In genomic region chr4:177323416-177323815, GRCh38 we compare ENCODE assay signal across 18 cellular contexts. TPM values are rescaled to one million over a fixed set of nuclear protein-coding genes. Genes with fewer than 3 reads are reported as not detected.
DNase-seq lines count a peak whose midpoint lies in the region; ATAC-seq and TF ChIP-seq lines count a peak whose summit lies in the region.
"Had no signal": no experiment of that assay in that cellular context is flagged by ENCODE, and none has a peak within 500 bp of the region (broad histone marks: within the 10 kb centered on the region; RNA-seq: fewer than 3 reads in every experiment).

No MANE protein-coding gene starts in this region.

- peaks cover 43% of the 10 kb centered on the region for H3K4me1 ChIP-seq in CD4-positive, CD25-positive, alpha-beta regulatory T cell (ENCODE audit: control insufficient read depth, insufficient read depth, low read length, poor library complexity, severe bottlenecking)
- peaks cover 77% of the 10 kb centered on the region for H3K4me1 ChIP-seq in DND-41 (ENCODE audit: insufficient read depth, low read length)
- peaks cover 2% of the 10 kb centered on the region for H3K4me1 ChIP-seq in fibroblast of lung (ENCODE audit: control insufficient read depth, extremely low read depth, insufficient read depth, low read length)
- H3K4me1 ChIP-seq: BLaER1 had no signal

- TF ChIP-seq CTCF in DND-41 (IDR thresholded peaks at IDR 0.05; ENCODE audit: borderline replicate concordance, extremely low read depth, low read length, poor library complexity, severe bottlenecking), result no peak
- no peak for TF ChIP-seq CTCF in fibroblast of lung (conservative IDR thresholded peaks at IDR 0.05 in 1 of 2, IDR thresholded peaks at IDR 0.05 in 1 of 2; ENCODE audit: low read depth in 1 of 2, low read length in 2 of 2)
- TF ChIP-seq CTCF in natural killer cell (IDR thresholded peaks at IDR 0.05), result no peak

- H3K36me3 Mint-ChIP-seq in CD4-positive, CD25-positive, alpha-beta regulatory T cell, result no peaks in the 10 kb centered on the region
- peaks cover under 1% of the 10 kb centered on the region for H3K36me3 Mint-ChIP-seq in T-helper 17 cell (ENCODE audit: low read depth)
- H3K36me3 Mint-ChIP-seq in natural killer cell, result no peaks in the 10 kb centered on the region

- H3K27ac Mint-ChIP-seq in CD4-positive, CD25-positive, alpha-beta regulatory T cell, result peak overlapping the region; percentile 9 to 70 (median 11)
- peak overlapping the region; percentile 24 for H3K27ac Mint-ChIP-seq in T-helper 17 cell
- H3K27ac Mint-ChIP-seq in natural killer cell, result no peak overlapping the region

- H3K4me3 Mint-ChIP-seq in CD4-positive, CD25-positive, alpha-beta regulatory T cell, result peak overlapping the region; percentile 5 to 79 (median 37)
- H3K4me3 Mint-ChIP-seq in T-helper 17 cell (no peak overlapping the region), natural killer cell (no peak overlapping the region)
- H3K4me3 Mint-ChIP-seq: GM23338 had no signal

- H3K4me2 ChIP-seq in DND-41 (ENCODE audit: insufficient read depth, low read length) (peak overlapping the region; percentile 10; the same call in 1 of the 2 replicates), fibroblast of lung (ENCODE audit: extremely low read depth, insufficient read depth, low read length) (peak overlapping the region; percentile 17)
- H3K4me2 ChIP-seq: BLaER1, GM23338, PC-9 had no signal

- H3K9me3 Mint-ChIP-seq in CD4-positive, CD25-positive, alpha-beta regulatory T cell, result no peaks in the 10 kb centered on the region
- H3K9me3 Mint-ChIP-seq in natural killer cell, result no peaks in the 10 kb centered on the region
- H3K9me3 Mint-ChIP-seq: GM23338 had no signal

- H4K20me1 ChIP-seq in DND-41 (ENCODE audit: insufficient read depth, low read length) (peaks cover 57% of the 10 kb centered on the region), fibroblast of lung (ENCODE audit: control insufficient read depth, extremely low read depth, insufficient read depth, low read length) (no peaks in the 10 kb centered on the region)
- H4K20me1 ChIP-seq: BLaER1 had no signal

- no peak overlapping the region for H2AFZ ChIP-seq in DND-41 (ENCODE audit: low read depth, low read length)
- no peak overlapping the region for H2AFZ ChIP-seq in fibroblast of lung (ENCODE audit: low read length)
- H2AFZ ChIP-seq: GM23338, PC-9 had no signal

- no peak for DNase-seq in CD4-positive, CD25-positive, alpha-beta regulatory T cell
- no peak for DNase-seq in DND-41
- DNase-seq in T-helper 17 cell, result no peak
- no peak for DNase-seq in fibroblast of lung (ENCODE audit: low read depth in 2 of 2)
- no peak for DNase-seq in OCI-M2 (lab: John Stamatoyannopoulos, UW; ENCODE audit: unreplicated experiment)
- no peak for DNase-seq in activated CD4-positive, CD25-positive, alpha-beta regulatory T cell treated with anti-CD3 and anti-CD28 coated beads, Interleukin-2, amount 50 U/mL, for 72 hours
- DNase-seq in natural killer cell, result no peak
- DNase-seq: COR-L47, DMS53, NCI-H1105, NCI-H1694 treated with DMSO at 0.1 percent for 48 hours, NCI-H345, NCI-H69, PC-9 had no signal

- H3K27ac ChIP-seq in CD4-positive, CD25-positive, alpha-beta regulatory T cell (ENCODE audit: insufficient read depth, low read length, poor library complexity, severe bottlenecking), result no peak overlapping the region
- H3K27ac ChIP-seq in DND-41 (ENCODE audit: low read length), result 0 out of 2 replicates have a peak overlapping the region, but pooled peaks have one; percentile 12
- H3K27ac ChIP-seq in fibroblast of lung (ENCODE audit: insufficient read depth, low read length), result no peak overlapping the region
- H3K27ac ChIP-seq: BLaER1, HL-60, PC-9 had no signal

- peak overlapping the region; percentile 65 for H3K4me3 ChIP-seq in CD4-positive, CD25-positive, alpha-beta regulatory T cell (ENCODE audit: low read depth, low read length)
- H3K4me3 ChIP-seq in DND-41 (ENCODE audit: low read depth in 1 of 2, low read length in 2 of 2) (no peak overlapping the region), fibroblast of lung (replicated peaks in 1 of 4; ENCODE audit: control extremely low read depth in 1 of 4, insufficient read depth in 1 of 4, low read depth in 3 of 4, low read length in 4 of 4) (no peak overlapping the region)
- H3K4me3 ChIP-seq: BLaER1, GM12878, GM23338, PC-9 had no signal

- no peaks in the 10 kb centered on the region for H3K27me3 ChIP-seq in CD4-positive, CD25-positive, alpha-beta regulatory T cell (ENCODE audit: control insufficient read depth, insufficient read depth, low read length)
- H3K27me3 ChIP-seq in DND-41 (ENCODE audit: insufficient read depth, low read length, poor library complexity) (no peaks in the 10 kb centered on the region), fibroblast of lung (ENCODE audit: control insufficient read depth, insufficient read depth, low read length) (no peaks in the 10 kb centered on the region)
- H3K27me3 ChIP-seq: BLaER1 had no signal

- intact Hi-C loops in natural killer cell (cut with micrococcal nuclease), result no loop called here

- H3K9ac ChIP-seq in DND-41 (ENCODE audit: low read depth, low read length) (no peak overlapping the region), fibroblast of lung (ENCODE audit: insufficient read depth, low read length) (no peak overlapping the region)
- H3K9ac ChIP-seq: BLaER1 had no signal

- H3K9me3 ChIP-seq in CD4-positive, CD25-positive, alpha-beta regulatory T cell (ENCODE audit: control insufficient read depth in 2 of 2, low read length in 2 of 2), result no peaks in the 10 kb centered on the region
- H3K9me3 ChIP-seq in DND-41 (ENCODE audit: insufficient read depth, low read length, severe bottlenecking) (no peaks in the 10 kb centered on the region), T-helper 17 cell (ENCODE audit: control insufficient read depth, low read length, poor library complexity, severe bottlenecking) (no peaks in the 10 kb centered on the region), fibroblast of lung (ENCODE audit: control insufficient read depth, insufficient read depth, low read depth, low read length) (no peaks in the 10 kb centered on the region)

- H3K79me2 ChIP-seq in DND-41 (ENCODE audit: insufficient read depth, low read length), result peaks cover 100% of the 10 kb centered on the region
- peaks cover 17% of the 10 kb centered on the region for H3K79me2 ChIP-seq in fibroblast of lung (ENCODE audit: control insufficient read depth, insufficient read depth, low read length)

- H3K36me3 ChIP-seq in CD4-positive, CD25-positive, alpha-beta regulatory T cell (ENCODE audit: control insufficient read depth, insufficient read depth, low read length), result no peaks in the 10 kb centered on the region
- H3K36me3 ChIP-seq in DND-41 (ENCODE audit: insufficient read depth, low read length), result peaks cover 92% of the 10 kb centered on the region
- H3K36me3 ChIP-seq in fibroblast of lung (ENCODE audit: control insufficient read depth, insufficient read depth, low read length), result no peaks in the 10 kb centered on the region

- peaks cover 12 to 80% (median 66%) of the 10 kb centered on the region in 4 donors for H3K4me1 Mint-ChIP-seq in CD4-positive, CD25-positive, alpha-beta regulatory T cell
- H3K4me1 Mint-ChIP-seq in T-helper 17 cell, result peaks cover 38% of the 10 kb centered on the region
- H3K4me1 Mint-ChIP-seq in natural killer cell, result peaks cover 0 to 7% of the 10 kb centered on the region in 2 donors

- no peak for ATAC-seq in CD4-positive, CD25-positive, alpha-beta regulatory T cell (ENCODE audit: low read depth in 2 of 2)
- ATAC-seq in DND-41 (ENCODE audit: insufficient read depth, low read depth) (no peak), T-helper 17 cell (no peak), natural killer cell (no peak)
- ATAC-seq: GM12878, GM23338 had no signal

- H3K27me3 Mint-ChIP-seq in CD4-positive, CD25-positive, alpha-beta regulatory T cell, result no peaks in the 10 kb centered on the region
- no peaks in the 10 kb centered on the region for H3K27me3 Mint-ChIP-seq in T-helper 17 cell
- H3K27me3 Mint-ChIP-seq in natural killer cell (ENCODE audit: low read depth in 2 of 2), result no peaks in the 10 kb centered on the region

RNA-seq across cellular contexts. Expression of gene NEIL3, which starts 13.7 kb away (rescaled TPM):
- 5.0 TPM for total RNA-seq in CD4-positive, CD25-positive, alpha-beta regulatory T cell
- polyA plus RNA-seq in CD4-positive, CD25-positive, alpha-beta regulatory T cell, result 1 to 10 TPM in 1 of 4 donors, under 1 TPM in 3; 0.39 to 2.7 (median 0.71) TPM
- total RNA-seq in T-helper 17 cell, result 1 to 10 TPM in 1 of 2 donors, under 1 TPM in 1; 0.45 to 2.4 TPM
- total RNA-seq in fibroblast of lung, result 2.3 and 4.5 TPM in 2 replicates
- polyA plus RNA-seq in fibroblast of lung, result 5.2 and 10.6 TPM in 2 replicates
- polyA plus RNA-seq in fibroblast of lung (2012), result 2.4 and 5.4 TPM in 2 replicates
- 1.3 TPM in 1 of 2 replicates, not detected in the other for polyA minus RNA-seq in fibroblast of lung (ENCODE audit: low replicate concordance)
- total RNA-seq in natural killer cell, result 1 to 10 TPM in 2 of 3 donors, under 1 TPM in 1; 0.45 to 1.9 (median 1.2) TPM

Comparison
In these comparisons a context has a peak if more than half of its experiments do, and no peak if none do; other contexts are left out.
1. H3K27ac Mint-ChIP-seq: peak in CD4-positive, CD25-positive, alpha-beta regulatory T cell (3 of 3) and T-helper 17 cell (single experiment); none in natural killer cell (0 of 2).
2. H3K4me3 Mint-ChIP-seq: peak in CD4-positive, CD25-positive, alpha-beta regulatory T cell (4 of 4); none in T-helper 17 cell (single experiment) and natural killer cell (single experiment).